In genomic region chr20:6768228-6769185, GRCh38 we compare ENCODE assay signal across 8 cellular contexts. TPM values are rescaled to one million over a fixed set of nuclear protein-coding genes. Genes with fewer than 3 reads are reported as not detected.
DNase-seq lines count a peak whose midpoint lies in the region; ATAC-seq and TF ChIP-seq lines count a peak whose summit lies in the region.

No MANE protein-coding gene starts in this region.

- H3K4me1 ChIP-seq in MM.1S (ENCODE audit: low read length) = no peaks in the 10 kb centered on the region
- H3K4me1 ChIP-seq in muscle layer of duodenum (ENCODE audit: control insufficient read depth in 1 of 2, insufficient read depth in 2 of 2, low read length in 2 of 2) = peaks cover 0 to 20% of the 10 kb centered on the region in 2 donors

- H2AFZ ChIP-seq in MM.1S (ENCODE audit: low read length) = peak overlapping the region; percentile 85

- no peaks in the 10 kb centered on the region for H3K9me2 ChIP-seq in MM.1S (replicated peaks; ENCODE audit: insufficient read depth, low read length)

- TF ChIP-seq CTCF in MM.1S (IDR thresholded peaks at IDR 0.05; ENCODE audit: low read length) = no peak

- peak overlapping the region; percentile 80 for H3K4me3 ChIP-seq in MM.1S (ENCODE audit: low read length)
- H3K4me3 ChIP-seq in muscle layer of duodenum (ENCODE audit: low read depth in 1 of 2, low read length in 2 of 2) = peak overlapping the region; percentile 76 to 88

- peak overlapping the region; percentile 95 for H3K4me2 ChIP-seq in MM.1S (ENCODE audit: low read depth, low read length)

- ATAC-seq in GM18907 (IDR thresholded peaks at IDR 0.05; ENCODE audit: unreplicated experiment) (peak; percentile 3), esophagus mucosa (peak; percentile 10), GM21528 (IDR thresholded peaks at IDR 0.05; ENCODE audit: low FRiP score, unreplicated experiment) (no peak), GM18867 (IDR thresholded peaks at IDR 0.05; ENCODE audit: unreplicated experiment) (no peak)

- H3K9me3 ChIP-seq in MM.1S (replicated peaks; ENCODE audit: insufficient read depth, low read length) = no peaks in the 10 kb centered on the region
- H3K9me3 ChIP-seq in muscle layer of duodenum (ENCODE audit: control insufficient read depth in 1 of 2, low read length in 2 of 2) = no peaks in the 10 kb centered on the region

- H3K36me3 ChIP-seq in MM.1S (replicated peaks; ENCODE audit: insufficient read depth, low read length) (no peaks in the 10 kb centered on the region), muscle layer of duodenum (ENCODE audit: control insufficient read depth in 1 of 2, insufficient read depth in 2 of 2, low read length in 2 of 2) (no peaks in the 10 kb centered on the region)

- H3K79me2 ChIP-seq in MM.1S (ENCODE audit: low read length) = no peaks in the 10 kb centered on the region

- H3K27ac ChIP-seq in MM.1S (ENCODE audit: low read length) (no peak overlapping the region), muscle layer of duodenum (ENCODE audit: low read length) (peak overlapping the region; percentile 32)

- no peaks in the 10 kb centered on the region; the same call in 1 of the 2 replicates for H3F3A ChIP-seq in MM.1S (ENCODE audit: insufficient read depth, low read length)

- H4K20me1 ChIP-seq in MM.1S (ENCODE audit: insufficient read depth, low read length) = no peaks in the 10 kb centered on the region

- no peak for DNase-seq in MM.1S
- no peak for DNase-seq in NCI-H1092 treated with DMSO at 0.1 percent for 48 hours (lab: John Stamatoyannopoulos, UW)
- DNase-seq in activated naive CD4-positive, alpha-beta T cell (lab: John Stamatoyannopoulos, UW) = no peak

- H3K27me3 ChIP-seq in MM.1S (replicated peaks; ENCODE audit: insufficient read depth, low read length) (no peaks in the 10 kb centered on the region), muscle layer of duodenum (ENCODE audit: low read depth, low read length) (no peaks in the 10 kb centered on the region)

- H3K9ac ChIP-seq in MM.1S (ENCODE audit: low read length) = peak overlapping the region; percentile 21; the same call in 1 of the 2 replicates

RNA-seq across cellular contexts. Expression of gene BMP2, which starts 1.0 kb away (rescaled TPM):
- total RNA-seq in esophagus mucosa = 3.5 TPM

Comparison
In these comparisons a context has a peak if more than half of its experiments do, and no peak if none do; other contexts are left out.
1. ATAC-seq: peak in GM18907 (single experiment) and esophagus mucosa (single experiment); none in GM21528 (single experiment) and GM18867 (single experiment).